1 cellular context compared by ENCODE assay signal in genomic region chr17:64628641-64629040, GRCh38.
TF ChIP-seq lines count a peak whose summit lies in the region.

No MANE protein-coding gene starts in this region.

TF ChIP-seq in GM12878, 131 proteins besides CTCF, POLR2A, EP300 and RAD21 (continued from another document):
- TF ChIP-seq ZBTB11 (CRISPR knock-in tag; IDR thresholded peaks at IDR 0.05) (no peak), ZNF217 (IDR thresholded peaks at IDR 0.05) (no peak), SMAD5 (IDR thresholded peaks at IDR 0.05; ENCODE audit: low read depth) (no peak), JUNB (IDR thresholded peaks at IDR 0.05) (peak; percentile 45; the same call in 1 of the 2 replicates), ZNF384 (IDR thresholded peaks at IDR 0.05; ENCODE audit: borderline replicate concordance, low read depth, low read length) (no peak), IKZF2 (IDR thresholded peaks at IDR 0.05) (0 out of 4 replicates have a peak, but pooled peaks of 1 of the 2 experiments have one; percentile 20), ZNF592 (IDR thresholded peaks at IDR 0.05) (no peak), ETV6 (conservative IDR thresholded peaks at IDR 0.05 in 1 of 2, IDR thresholded peaks at IDR 0.05 in 1 of 2; ENCODE audit: borderline replicate concordance in 1 of 2, low read depth in 1 of 2) (no peak), KAT2A (conservative IDR thresholded peaks at IDR 0.05; ENCODE audit: control insufficient read depth, low read depth, low read length) (no peak)
